ENCODE assay signal across 8 cellular contexts in genomic region chr19:49666120-49666444, GRCh38. TPM values are rescaled to one million over a fixed set of nuclear protein-coding genes. Genes with fewer than 3 reads are reported as not detected.
DNase-seq lines count a peak whose midpoint lies in the region; TF ChIP-seq lines count a peak whose summit lies in the region.

No MANE protein-coding gene starts in this region.

- DNase-seq in AG10803 (ENCODE audit: low read depth) (no peak), mammary epithelial cell (no peak), CD1c-positive myeloid dendritic cell (ENCODE audit: extremely low spot score) (no peak), foreskin melanocyte (no peak), midbrain (lab: John Stamatoyannopoulos, UW) (no peak)
- DNase-seq in stimulated activated naive CD4-positive, alpha-beta T cell treated with Interleukin-2 at 50 U/mL for 16 hours (lab: John Stamatoyannopoulos, UW) = no peak

- H2AFZ ChIP-seq in mammary epithelial cell (ENCODE audit: low read depth, low read length) = peak overlapping the region; percentile 85

- H3K4me1 ChIP-seq in HUES48 (ENCODE audit: control insufficient read depth, insufficient read depth, low read length) = no peaks in the 10 kb centered on the region
- peaks cover 15% of the 10 kb centered on the region for H3K4me1 ChIP-seq in mammary epithelial cell (ENCODE audit: insufficient read depth, low read length)
- peaks cover 0 to 20% of the 10 kb centered on the region in 2 donors for H3K4me1 ChIP-seq in muscle layer of duodenum (ENCODE audit: control insufficient read depth in 1 of 2, insufficient read depth in 2 of 2, low read length in 2 of 2)

- WGBS in mammary epithelial cell (ENCODE audit: low coverage, missing lambda C conversion rate) = 2% methylated on average over 4 of the region's 9 CpGs

- peaks cover 59% of the 10 kb centered on the region for H3K79me2 ChIP-seq in mammary epithelial cell (ENCODE audit: insufficient read depth, low read length)

- TF ChIP-seq CTCF in AG10803 (conservative IDR thresholded peaks at IDR 0.05; ENCODE audit: low read length) = no peak; the same call in 1 of the 2 replicates
- no peak for TF ChIP-seq CTCF in mammary epithelial cell (conservative IDR thresholded peaks at IDR 0.05 in 1 of 2, IDR thresholded peaks at IDR 0.05 in 1 of 2; ENCODE audit: extremely low read depth in 1 of 2, insufficient read depth in 1 of 2, low read depth in 1 of 2, low read length in 2 of 2)

- in situ Hi-C loops in mammary epithelial cell (cut with MboI; ENCODE audit: low sequenced_read_pairs in 2 of 2) = no loop called here

- CTCF ChIA-PET in mammary epithelial cell (lab: Charles Lee; ENCODE audit: low non-redundant PET) = no interaction called here

- no peaks in the 10 kb centered on the region for H3K27me3 ChIP-seq in HUES48 (ENCODE audit: control insufficient read depth, insufficient read depth, low read length)
- no peaks in the 10 kb centered on the region for H3K27me3 ChIP-seq in mammary epithelial cell (ENCODE audit: insufficient read depth, low read length)
- no peaks in the 10 kb centered on the region for H3K27me3 ChIP-seq in muscle layer of duodenum (ENCODE audit: low read depth, low read length)

- H3K9me3 ChIP-seq in HUES48 (ENCODE audit: control insufficient read depth, insufficient read depth, low read length) = no peaks in the 10 kb centered on the region
- H3K9me3 ChIP-seq in mammary epithelial cell (replicated peaks; ENCODE audit: insufficient read depth, low read length) = no peaks in the 10 kb centered on the region
- H3K9me3 ChIP-seq in muscle layer of duodenum (ENCODE audit: control insufficient read depth in 1 of 2, low read length in 2 of 2) = no peaks in the 10 kb centered on the region

- peak overlapping the region; percentile 34 for H3K9ac ChIP-seq in HUES48 (ENCODE audit: low read depth, low read length)
- H3K9ac ChIP-seq in mammary epithelial cell (ENCODE audit: insufficient read depth, low read length) = peak overlapping the region; percentile 86

- H3K36me3 ChIP-seq in HUES48 (ENCODE audit: control insufficient read depth, insufficient read depth, low read length) (peaks cover 55% of the 10 kb centered on the region), mammary epithelial cell (ENCODE audit: insufficient read depth, low read length) (peaks cover 12% of the 10 kb centered on the region), muscle layer of duodenum (ENCODE audit: control insufficient read depth in 1 of 2, insufficient read depth in 2 of 2, low read length in 2 of 2) (peaks cover 7 to 23% of the 10 kb centered on the region in 2 donors)

- H3K4me2 ChIP-seq in mammary epithelial cell (ENCODE audit: insufficient read depth, low read depth, low read length) = peak overlapping the region; percentile 93

- dilution Hi-C loops in mammary epithelial cell (cut with HindIII; ENCODE audit: low sequenced_read_pairs) = no loop called here

- H3K4me3 ChIP-seq in AG10803 (ENCODE audit: low read length) (peak overlapping the region; percentile 95), HUES48 (ENCODE audit: low read depth, low read length) (peak overlapping the region; percentile 86), mammary epithelial cell (replicated peaks in 1 of 3; ENCODE audit: insufficient read depth in 1 of 3, low read depth in 2 of 3, low read length in 3 of 3) (peak overlapping the region; percentile 52 to 90 (median 81)), muscle layer of duodenum (ENCODE audit: low read depth in 1 of 2, low read length in 2 of 2) (peak overlapping the region; percentile 79 to 98)

- no peaks in the 10 kb centered on the region for H4K20me1 ChIP-seq in mammary epithelial cell (ENCODE audit: insufficient read depth, low read length)

- H3K27ac ChIP-seq in HUES48 (ENCODE audit: low read depth, low read length) (peak overlapping the region; percentile 88), mammary epithelial cell (ENCODE audit: insufficient read depth, low read depth, low read length) (peak overlapping the region; percentile 63), muscle layer of duodenum (ENCODE audit: low read length) (peak overlapping the region; percentile 87)

- intact Hi-C loops in mammary epithelial cell (cut with micrococcal nuclease) = no loop called here

- BruUV-seq in mammary epithelial cell (replicated peaks; lab: Mats Ljungman, UMichigan) = TSS peak; percentile 61

RNA-seq across cellular contexts. Expression of gene BCL2L12, which starts 0.3 kb away (rescaled TPM):
- 10 to 100 TPM in 1 of 2 donors, 1 to 10 TPM in 1; 4.3 to 43.1 TPM for total RNA-seq in mammary epithelial cell
- polyA plus RNA-seq in mammary epithelial cell = 24.8 TPM
- 10.5 TPM for polyA minus RNA-seq in mammary epithelial cell

RNA-seq across cellular contexts. Expression of gene IRF3, which starts 0.4 kb away (rescaled TPM):
- total RNA-seq in mammary epithelial cell = 10 to 100 TPM; 39.7 to 94.2 TPM
- polyA plus RNA-seq in mammary epithelial cell = 67.8 TPM
- 36.3 TPM for polyA minus RNA-seq in mammary epithelial cell

RNA-seq across cellular contexts. Expression of gene PRMT1, which starts 11.0 kb away (rescaled TPM):
- 100 to 1,000 TPM; 173 to 194 TPM for total RNA-seq in mammary epithelial cell
- polyA plus RNA-seq in mammary epithelial cell = 383 TPM
- 226 TPM for polyA minus RNA-seq in mammary epithelial cell

RNA-seq across cellular contexts. Expression of gene ADM5, which starts 23.3 kb away (rescaled TPM):
- 1 to 10 TPM in 1 of 2 donors, under 1 TPM in 1; 0.50 to 3.0 TPM for total RNA-seq in mammary epithelial cell
- 1.2 TPM for polyA plus RNA-seq in mammary epithelial cell
- polyA minus RNA-seq in mammary epithelial cell = 0.26 TPM

RNA-seq across cellular contexts. Expression of gene SCAF1, which starts 24.1 kb away (rescaled TPM):
- 10 to 100 TPM; 24.2 to 91.5 TPM for total RNA-seq in mammary epithelial cell
- 22.1 TPM for polyA plus RNA-seq in mammary epithelial cell
- 13.4 TPM for polyA minus RNA-seq in mammary epithelial cell
